In the genomic region with DNA sequence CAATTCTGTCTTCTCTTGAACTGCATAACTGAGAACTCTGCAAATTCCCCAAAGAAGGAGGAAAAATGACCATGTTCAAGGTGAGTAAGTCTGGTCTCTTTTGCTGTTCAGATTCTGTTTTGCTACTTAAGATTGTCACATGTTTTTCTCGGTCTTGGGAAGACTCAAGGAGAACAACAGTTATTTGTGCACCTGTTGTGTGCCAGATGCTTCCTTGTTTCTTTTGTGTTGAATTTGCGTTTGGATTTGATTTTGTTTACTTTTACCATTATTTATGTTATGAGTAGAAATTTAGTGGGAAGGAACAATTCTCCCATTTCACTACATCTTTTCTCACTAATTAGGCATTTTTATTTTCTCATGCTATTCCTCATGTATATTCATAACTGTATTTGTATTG, we compare ENCODE assay signal across 17 cellular contexts.
"Had no signal": no experiment of that assay in that cellular context is flagged by ENCODE, and none has a peak within 500 bp of the region (broad histone marks: within the 10 kb centered on the region; RNA-seq: fewer than 3 reads in every experiment).

No MANE protein-coding gene starts in this region.

- H3K36me3 ChIP-seq: uterus had no signal

- H3K4me1 ChIP-seq: testis, upper lobe of right lung, uterus had no signal

- H3K4me3 ChIP-seq: stomach, suprapubic skin, testis, thoracic aorta, thyroid gland, tibial artery, tibial nerve, transverse colon, upper lobe of left lung, upper lobe of right lung, uterus, vagina had no signal

- H3K9me3 ChIP-seq: stomach, suprapubic skin, testis, thoracic aorta, thyroid gland, tibial artery, tibial nerve, transverse colon, upper lobe of left lung, upper lobe of right lung, uterus, vagina had no signal

- H3K27ac ChIP-seq: stomach, suprapubic skin, testis, thoracic aorta, thyroid gland, tibial artery, tibial nerve, transverse colon, upper lobe of left lung, upper lobe of right lung, uterus, vagina had no signal

- ATAC-seq: stimulated activated effector memory CD8-positive, alpha-beta T cell treated with anti-CD3 and anti-CD28 coated beads, Interleukin-12 subunit alpha, Interleukin-12 subunit beta, amount 100 ng/mL, for 72 hours; stimulated activated memory B cell treated with anti-CD40 and anti-IgM and Interleukin-4, amounts not matched to agents 10 μg/mL and 1 μg/mL and 100 μg/mL, for 72 hours; stimulated activated naive B cell treated with anti-CD40 and anti-IgM and Interleukin-4, amounts not matched to agents 10 μg/mL and 1 μg/mL and 100 μg/mL, for 72 hours; stimulated activated naive CD8-positive, alpha-beta T cell treated with anti-CD3 and anti-CD28 coated beads, Interleukin-15, amount 100 ng/mL, for 72 hours; stimulated activated naive CD8-positive, alpha-beta T cell treated with anti-CD3 and anti-CD28 coated beads, Interleukin-15, Interleukin-2, amounts not matched to agents 100 U/mL and 50 U/mL, for 24 hours; upper lobe of right lung had no signal
